1 cellular context compared by ENCODE assay signal in the genomic region with DNA sequence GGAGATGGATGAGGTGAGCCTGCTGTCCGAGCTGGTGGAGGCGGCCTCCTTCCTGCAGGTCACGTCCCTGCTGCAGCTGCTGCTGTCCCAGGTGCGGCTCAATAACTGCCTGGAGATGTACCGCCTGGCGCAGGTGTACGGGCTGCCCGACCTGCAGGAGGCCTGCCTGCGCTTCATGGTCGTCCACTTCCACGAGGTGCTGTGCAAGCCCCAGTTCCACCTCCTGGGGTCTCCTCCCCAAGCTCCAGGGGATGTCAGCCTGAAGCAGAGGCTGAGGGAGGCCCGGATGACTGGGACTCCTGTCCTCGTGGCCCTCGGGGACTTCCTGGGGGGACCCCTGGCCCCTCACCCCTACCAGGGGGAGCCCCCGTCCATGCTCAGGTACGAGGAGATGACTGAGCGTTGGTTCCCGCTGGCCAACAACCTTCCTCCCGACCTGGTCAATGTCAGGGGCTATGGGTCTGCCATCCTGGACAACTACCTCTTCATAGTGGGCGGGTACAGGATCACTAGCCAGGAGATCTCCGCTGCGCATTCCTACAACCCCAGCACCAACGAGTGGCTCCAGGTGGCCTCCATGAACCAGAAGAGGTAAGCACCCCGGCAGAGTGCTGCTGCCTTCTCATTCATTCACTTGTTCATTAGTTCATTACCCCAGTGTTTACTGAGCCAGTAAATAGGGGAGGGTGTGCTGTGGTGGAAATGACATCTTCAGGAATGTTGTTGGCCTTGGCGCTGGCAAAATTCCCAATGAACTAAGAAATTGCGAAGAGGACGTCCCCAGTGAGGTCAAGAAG.
TF ChIP-seq lines count a peak whose summit lies in the region.

No MANE protein-coding gene starts in this region.

TF ChIP-seq in IMR-90, 13 proteins besides CTCF, POLR2A, EP300 and RAD21 (continued from another document):
- TF ChIP-seq, protein P1, sequence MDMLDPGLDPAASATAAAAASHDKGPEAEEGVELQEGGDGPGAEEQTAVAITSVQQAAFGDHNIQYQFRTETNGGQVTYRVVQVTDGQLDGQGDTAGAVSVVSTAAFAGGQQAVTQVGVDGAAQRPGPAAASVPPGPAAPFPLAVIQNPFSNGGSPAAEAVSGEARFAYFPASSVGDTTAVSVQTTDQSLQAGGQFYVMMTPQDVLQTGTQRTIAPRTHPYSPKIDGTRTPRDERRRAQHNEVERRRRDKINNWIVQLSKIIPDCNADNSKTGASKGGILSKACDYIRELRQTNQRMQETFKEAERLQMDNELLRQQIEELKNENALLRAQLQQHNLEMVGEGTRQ (IDR thresholded peaks at IDR 0.05; ENCODE audit: low read depth, low read length): no peak
- TF ChIP-seq, protein P2, sequence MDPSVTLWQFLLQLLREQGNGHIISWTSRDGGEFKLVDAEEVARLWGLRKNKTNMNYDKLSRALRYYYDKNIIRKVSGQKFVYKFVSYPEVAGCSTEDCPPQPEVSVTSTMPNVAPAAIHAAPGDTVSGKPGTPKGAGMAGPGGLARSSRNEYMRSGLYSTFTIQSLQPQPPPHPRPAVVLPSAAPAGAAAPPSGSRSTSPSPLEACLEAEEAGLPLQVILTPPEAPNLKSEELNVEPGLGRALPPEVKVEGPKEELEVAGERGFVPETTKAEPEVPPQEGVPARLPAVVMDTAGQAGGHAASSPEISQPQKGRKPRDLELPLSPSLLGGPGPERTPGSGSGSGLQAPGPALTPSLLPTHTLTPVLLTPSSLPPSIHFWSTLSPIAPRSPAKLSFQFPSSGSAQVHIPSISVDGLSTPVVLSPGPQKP (IDR thresholded peaks at IDR 0.05; ENCODE audit: borderline replicate concordance, low read depth, low read length): no peak
- TF ChIP-seq FOS (IDR thresholded peaks at IDR 0.05; ENCODE audit: low read depth, low read length) (no peak), RCOR1 (IDR thresholded peaks at IDR 0.05; ENCODE audit: insufficient replicate concordance, low read length) (no peak)
